ENCODE assay signal across 8 cellular contexts in genomic region chr14:102138935-102139247, GRCh38. TPM values are rescaled to one million over a fixed set of nuclear protein-coding genes. Genes with fewer than 3 reads are reported as not detected.
DNase-seq lines count a peak whose midpoint lies in the region; TF ChIP-seq lines count a peak whose summit lies in the region.

No MANE protein-coding gene starts in this region.

- peaks cover 25% of the 10 kb centered on the region for H4K20me1 ChIP-seq in osteoblast (ENCODE audit: insufficient read depth, low read length)

- no peak for TF ChIP-seq POLR2A in esophagus squamous epithelium (IDR thresholded peaks at IDR 0.05)

- H3K4me3 ChIP-seq in esophagus squamous epithelium: peak overlapping the region; percentile 57 to 99 (median 92)
- H3K4me3 ChIP-seq in osteoblast (ENCODE audit: insufficient read depth, low read length): peak overlapping the region; percentile 86

- DNase-seq in NCI-H524 treated with DMSO at 0.1 percent for 48 hours (lab: John Stamatoyannopoulos, UW) (peak; percentile 58), NCI-H524 (lab: John Stamatoyannopoulos, UW) (no peak), RKO (ENCODE audit: low spot score) (peak; percentile 54), esophagus squamous epithelium (lab: John Stamatoyannopoulos, UW) (no peak), osteoblast (ENCODE audit: insufficient read length, low spot score, missing footprints) (no peak), NCI-H1417 treated with DMSO at 0.1 percent for 48 hours (lab: John Stamatoyannopoulos, UW) (no peak), foreskin melanocyte (no peak), A172 (ENCODE audit: low spot score) (no peak)

- H3K9me3 ChIP-seq in esophagus squamous epithelium (no peaks in the 10 kb centered on the region), osteoblast (ENCODE audit: low read depth, low read length) (no peaks in the 10 kb centered on the region)

- H3K4me2 ChIP-seq in osteoblast (ENCODE audit: insufficient read depth, low read length): peak overlapping the region; percentile 99

- 1 to 3% methylated on average over 9 to 11 of the region's 11 CpGs for WGBS in esophagus squamous epithelium, 2 donors

- H3K27me3 ChIP-seq in esophagus squamous epithelium: no peaks in the 10 kb centered on the region
- no peaks in the 10 kb centered on the region for H3K27me3 ChIP-seq in osteoblast (ENCODE audit: insufficient read depth, low read length)

- intact Hi-C loops in esophagus squamous epithelium (cut with DNase I): no loop called here

- H3K27ac ChIP-seq in esophagus squamous epithelium (peak overlapping the region; percentile 70 to 98 (median 94)), osteoblast (ENCODE audit: low read depth, low read length) (no peak overlapping the region)

- peaks cover 41% of the 10 kb centered on the region for H3K79me2 ChIP-seq in osteoblast (ENCODE audit: insufficient read depth, low read length)

- peaks cover 0 to 13% (median 0%) of the 10 kb centered on the region in 3 donors for H3K36me3 ChIP-seq in esophagus squamous epithelium
- peaks cover 4% of the 10 kb centered on the region for H3K36me3 ChIP-seq in osteoblast (ENCODE audit: insufficient read depth, low read length)

- H2AFZ ChIP-seq in osteoblast (ENCODE audit: low read length): peak overlapping the region; percentile 95

- TF ChIP-seq CTCF in esophagus squamous epithelium (IDR thresholded peaks at IDR 0.05): no peak
- no peak for TF ChIP-seq CTCF in osteoblast (IDR thresholded peaks at IDR 0.05; ENCODE audit: extremely low read depth, low read depth, low read length)

- peaks cover 6 to 35% (median 16%) of the 10 kb centered on the region in 3 donors for H3K4me1 ChIP-seq in esophagus squamous epithelium
- H3K4me1 ChIP-seq in osteoblast (ENCODE audit: insufficient read depth, low read length): peaks cover 19% of the 10 kb centered on the region

RNA-seq across cellular contexts. Expression of gene WDR20, which starts 0.8 kb away (rescaled TPM):
- total RNA-seq in esophagus squamous epithelium (10 to 100 TPM; 16.0 to 21.9 (median 19.1) TPM), osteoblast (15.6 and 18.3 TPM in 2 replicates)
- 10.9 and 14.8 TPM in 2 replicates for total RNA-seq in A172 (2014; rRNA removed; shearing (Covaris generic))

RNA-seq across cellular contexts. Expression of gene HSP90AA1, which starts 52.0 kb away (rescaled TPM):
- total RNA-seq in esophagus squamous epithelium: 100 to 1,000 TPM; 224 to 950 (median 420) TPM
- total RNA-seq in osteoblast: 193 and 198 TPM in 2 replicates
- 404 and 642 TPM in 2 replicates for total RNA-seq in A172 (2014; rRNA removed; shearing (Covaris generic))

Comparison
In these comparisons a context has a peak if more than half of its experiments do, and no peak if none do; other contexts are left out.
1. DNase-seq: peak in NCI-H524 treated with DMSO at 0.1 percent for 48 hours (single experiment) and RKO (single experiment); none in NCI-H524 (0 of 2), esophagus squamous epithelium (single experiment), osteoblast (single experiment), NCI-H1417 treated with DMSO at 0.1 percent for 48 hours (single experiment), foreskin melanocyte (single experiment) and A172 (single experiment).